ENCODE assay signal across 1 cellular context in the genomic region with DNA sequence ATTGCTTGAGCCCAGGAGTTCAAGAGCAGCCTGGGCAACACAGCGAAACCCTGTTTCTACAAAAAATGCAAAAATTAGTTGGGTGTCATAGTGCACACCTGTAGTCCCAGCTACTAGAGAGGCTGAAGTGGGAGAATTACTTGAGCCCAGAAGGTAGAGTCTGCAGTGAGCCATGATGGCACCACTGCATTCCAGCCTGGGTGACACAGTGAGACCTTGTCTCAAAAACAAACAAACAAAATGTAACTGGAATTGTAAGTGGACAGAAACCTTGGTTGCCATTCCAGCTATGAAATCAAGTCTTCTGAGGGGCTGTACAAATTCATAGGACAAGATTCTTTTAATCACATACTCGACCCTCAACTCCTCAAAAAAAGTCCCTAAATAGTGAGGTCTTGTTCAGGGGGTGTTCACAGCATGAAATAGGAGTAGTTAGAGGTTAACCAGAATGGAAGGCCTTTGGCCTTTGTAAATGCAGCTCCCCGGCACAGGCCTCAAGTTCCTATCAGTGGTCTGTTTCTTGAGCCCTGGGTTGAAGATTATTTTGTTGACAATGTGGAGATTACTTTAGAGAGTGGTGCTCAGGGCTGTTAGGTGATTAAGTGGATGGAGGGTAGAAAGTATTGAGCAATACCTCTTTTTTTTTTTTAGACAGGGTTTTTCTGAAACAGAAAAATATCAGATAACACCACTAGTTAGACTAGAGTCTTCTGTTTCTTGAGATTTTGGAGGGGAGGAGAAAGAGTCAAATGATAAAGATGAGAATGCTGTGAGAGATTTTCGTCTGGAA.
A peak's percentile ranks its signal among the peaks of the same experiment; 100 is the strongest.
TF ChIP-seq lines count a peak whose summit lies in the region.

No MANE protein-coding gene starts in this region.

TF ChIP-seq in HepG2, 621 proteins besides CTCF, POLR2A, EP300 and RAD21 (continued from another document and continues in another):
- TF ChIP-seq, protein P1, sequence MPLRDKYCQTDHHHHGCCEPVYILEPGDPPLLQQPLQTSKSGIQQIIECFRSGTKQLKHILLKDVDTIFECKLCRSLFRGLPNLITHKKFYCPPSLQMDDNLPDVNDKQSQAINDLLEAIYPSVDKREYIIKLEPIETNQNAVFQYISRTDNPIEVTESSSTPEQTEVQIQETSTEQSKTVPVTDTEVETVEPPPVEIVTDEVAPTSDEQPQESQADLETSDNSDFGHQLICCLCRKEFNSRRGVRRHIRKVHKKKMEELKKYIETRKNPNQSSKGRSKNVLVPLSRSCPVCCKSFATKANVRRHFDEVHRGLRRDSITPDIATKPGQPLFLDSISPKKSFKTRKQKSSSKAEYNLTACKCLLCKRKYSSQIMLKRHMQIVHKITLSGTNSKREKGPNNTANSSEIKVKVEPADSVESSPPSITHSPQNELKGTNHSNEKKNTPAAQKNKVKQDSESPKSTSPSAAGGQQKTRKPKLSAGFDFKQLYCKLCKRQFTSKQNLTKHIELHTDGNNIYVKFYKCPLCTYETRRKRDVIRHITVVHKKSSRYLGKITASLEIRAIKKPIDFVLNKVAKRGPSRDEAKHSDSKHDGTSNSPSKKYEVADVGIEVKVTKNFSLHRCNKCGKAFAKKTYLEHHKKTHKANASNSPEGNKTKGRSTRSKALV (CRISPR knock-in tag; IDR thresholded peaks at IDR 0.05): no peak
- no peak for TF ChIP-seq ZNF225 (CRISPR knock-in tag; IDR thresholded peaks at IDR 0.05)
- TF ChIP-seq JDP2 (CRISPR knock-in tag; IDR thresholded peaks at IDR 0.05; ENCODE audit: borderline replicate concordance): no peak
- peak; percentile 42; the same call in 1 of the 2 replicates for TF ChIP-seq EHMT2 (IDR thresholded peaks at IDR 0.05; ENCODE audit: borderline replicate concordance, low read depth, low read length)
- TF ChIP-seq, protein P2, sequence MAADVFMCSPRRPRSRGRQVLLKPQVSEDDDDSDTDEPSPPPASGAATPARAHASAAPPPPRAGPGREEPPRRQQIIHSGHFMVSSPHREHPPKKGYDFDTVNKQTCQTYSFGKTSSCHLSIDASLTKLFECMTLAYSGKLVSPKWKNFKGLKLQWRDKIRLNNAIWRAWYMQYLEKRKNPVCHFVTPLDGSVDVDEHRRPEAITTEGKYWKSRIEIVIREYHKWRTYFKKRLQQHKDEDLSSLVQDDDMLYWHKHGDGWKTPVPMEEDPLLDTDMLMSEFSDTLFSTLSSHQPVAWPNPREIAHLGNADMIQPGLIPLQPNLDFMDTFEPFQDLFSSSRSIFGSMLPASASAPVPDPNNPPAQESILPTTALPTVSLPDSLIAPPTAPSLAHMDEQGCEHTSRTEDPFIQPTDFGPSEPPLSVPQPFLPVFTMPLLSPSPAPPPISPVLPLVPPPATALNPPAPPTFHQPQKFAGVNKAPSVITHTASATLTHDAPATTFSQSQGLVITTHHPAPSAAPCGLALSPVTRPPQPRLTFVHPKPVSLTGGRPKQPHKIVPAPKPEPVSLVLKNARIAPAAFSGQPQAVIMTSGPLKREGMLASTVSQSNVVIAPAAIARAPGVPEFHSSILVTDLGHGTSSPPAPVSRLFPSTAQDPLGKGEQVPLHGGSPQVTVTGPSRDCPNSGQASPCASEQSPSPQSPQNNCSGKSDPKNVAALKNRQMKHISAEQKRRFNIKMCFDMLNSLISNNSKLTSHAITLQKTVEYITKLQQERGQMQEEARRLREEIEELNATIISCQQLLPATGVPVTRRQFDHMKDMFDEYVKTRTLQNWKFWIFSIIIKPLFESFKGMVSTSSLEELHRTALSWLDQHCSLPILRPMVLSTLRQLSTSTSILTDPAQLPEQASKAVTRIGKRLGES (CRISPR knock-in tag; IDR thresholded peaks at IDR 0.05; ENCODE audit: borderline replicate concordance): no peak
- TF ChIP-seq CHCHD3 (CRISPR knock-in tag; IDR thresholded peaks at IDR 0.05): no peak
- TF ChIP-seq ZNF496 (CRISPR knock-in tag; IDR thresholded peaks at IDR 0.05; ENCODE audit: insufficient replicate concordance): no peak
- no peak for TF ChIP-seq ZNF772 (CRISPR knock-in tag; IDR thresholded peaks at IDR 0.05)
- no peak for TF ChIP-seq ZNF382 (CRISPR knock-in tag; IDR thresholded peaks at IDR 0.05; ENCODE audit: borderline replicate concordance)
- TF ChIP-seq, protein P3, sequence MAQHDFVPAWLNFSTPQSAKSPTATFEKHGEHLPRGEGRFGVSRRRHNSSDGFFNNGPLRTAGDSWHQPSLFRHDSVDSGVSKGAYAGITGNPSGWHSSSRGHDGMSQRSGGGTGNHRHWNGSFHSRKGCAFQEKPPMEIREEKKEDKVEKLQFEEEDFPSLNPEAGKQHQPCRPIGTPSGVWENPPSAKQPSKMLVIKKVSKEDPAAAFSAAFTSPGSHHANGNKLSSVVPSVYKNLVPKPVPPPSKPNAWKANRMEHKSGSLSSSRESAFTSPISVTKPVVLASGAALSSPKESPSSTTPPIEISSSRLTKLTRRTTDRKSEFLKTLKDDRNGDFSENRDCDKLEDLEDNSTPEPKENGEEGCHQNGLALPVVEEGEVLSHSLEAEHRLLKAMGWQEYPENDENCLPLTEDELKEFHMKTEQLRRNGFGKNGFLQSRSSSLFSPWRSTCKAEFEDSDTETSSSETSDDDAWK (CRISPR knock-in tag; IDR thresholded peaks at IDR 0.05): no peak
- TF ChIP-seq ZFP36 (IDR thresholded peaks at IDR 0.05; ENCODE audit: borderline replicate concordance, low read depth, low read length, partially characterized antibody): no peak
- TF ChIP-seq HMGA1 (CRISPR knock-in tag; conservative IDR thresholded peaks at IDR 0.05): no peak
- TF ChIP-seq, protein P4, sequence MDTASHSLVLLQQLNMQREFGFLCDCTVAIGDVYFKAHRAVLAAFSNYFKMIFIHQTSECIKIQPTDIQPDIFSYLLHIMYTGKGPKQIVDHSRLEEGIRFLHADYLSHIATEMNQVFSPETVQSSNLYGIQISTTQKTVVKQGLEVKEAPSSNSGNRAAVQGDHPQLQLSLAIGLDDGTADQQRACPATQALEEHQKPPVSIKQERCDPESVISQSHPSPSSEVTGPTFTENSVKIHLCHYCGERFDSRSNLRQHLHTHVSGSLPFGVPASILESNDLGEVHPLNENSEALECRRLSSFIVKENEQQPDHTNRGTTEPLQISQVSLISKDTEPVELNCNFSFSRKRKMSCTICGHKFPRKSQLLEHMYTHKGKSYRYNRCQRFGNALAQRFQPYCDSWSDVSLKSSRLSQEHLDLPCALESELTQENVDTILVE (CRISPR knock-in tag; IDR thresholded peaks at IDR 0.05): no peak
- no peak for TF ChIP-seq MYC (CRISPR knock-in tag; IDR thresholded peaks at IDR 0.05; ENCODE audit: borderline replicate concordance)
- no peak for TF ChIP-seq ZNF350 (CRISPR knock-in tag; IDR thresholded peaks at IDR 0.05; ENCODE audit: borderline replicate concordance, low read depth)
- no peak for TF ChIP-seq NBN (conservative IDR thresholded peaks at IDR 0.05)
- TF ChIP-seq, protein P5, sequence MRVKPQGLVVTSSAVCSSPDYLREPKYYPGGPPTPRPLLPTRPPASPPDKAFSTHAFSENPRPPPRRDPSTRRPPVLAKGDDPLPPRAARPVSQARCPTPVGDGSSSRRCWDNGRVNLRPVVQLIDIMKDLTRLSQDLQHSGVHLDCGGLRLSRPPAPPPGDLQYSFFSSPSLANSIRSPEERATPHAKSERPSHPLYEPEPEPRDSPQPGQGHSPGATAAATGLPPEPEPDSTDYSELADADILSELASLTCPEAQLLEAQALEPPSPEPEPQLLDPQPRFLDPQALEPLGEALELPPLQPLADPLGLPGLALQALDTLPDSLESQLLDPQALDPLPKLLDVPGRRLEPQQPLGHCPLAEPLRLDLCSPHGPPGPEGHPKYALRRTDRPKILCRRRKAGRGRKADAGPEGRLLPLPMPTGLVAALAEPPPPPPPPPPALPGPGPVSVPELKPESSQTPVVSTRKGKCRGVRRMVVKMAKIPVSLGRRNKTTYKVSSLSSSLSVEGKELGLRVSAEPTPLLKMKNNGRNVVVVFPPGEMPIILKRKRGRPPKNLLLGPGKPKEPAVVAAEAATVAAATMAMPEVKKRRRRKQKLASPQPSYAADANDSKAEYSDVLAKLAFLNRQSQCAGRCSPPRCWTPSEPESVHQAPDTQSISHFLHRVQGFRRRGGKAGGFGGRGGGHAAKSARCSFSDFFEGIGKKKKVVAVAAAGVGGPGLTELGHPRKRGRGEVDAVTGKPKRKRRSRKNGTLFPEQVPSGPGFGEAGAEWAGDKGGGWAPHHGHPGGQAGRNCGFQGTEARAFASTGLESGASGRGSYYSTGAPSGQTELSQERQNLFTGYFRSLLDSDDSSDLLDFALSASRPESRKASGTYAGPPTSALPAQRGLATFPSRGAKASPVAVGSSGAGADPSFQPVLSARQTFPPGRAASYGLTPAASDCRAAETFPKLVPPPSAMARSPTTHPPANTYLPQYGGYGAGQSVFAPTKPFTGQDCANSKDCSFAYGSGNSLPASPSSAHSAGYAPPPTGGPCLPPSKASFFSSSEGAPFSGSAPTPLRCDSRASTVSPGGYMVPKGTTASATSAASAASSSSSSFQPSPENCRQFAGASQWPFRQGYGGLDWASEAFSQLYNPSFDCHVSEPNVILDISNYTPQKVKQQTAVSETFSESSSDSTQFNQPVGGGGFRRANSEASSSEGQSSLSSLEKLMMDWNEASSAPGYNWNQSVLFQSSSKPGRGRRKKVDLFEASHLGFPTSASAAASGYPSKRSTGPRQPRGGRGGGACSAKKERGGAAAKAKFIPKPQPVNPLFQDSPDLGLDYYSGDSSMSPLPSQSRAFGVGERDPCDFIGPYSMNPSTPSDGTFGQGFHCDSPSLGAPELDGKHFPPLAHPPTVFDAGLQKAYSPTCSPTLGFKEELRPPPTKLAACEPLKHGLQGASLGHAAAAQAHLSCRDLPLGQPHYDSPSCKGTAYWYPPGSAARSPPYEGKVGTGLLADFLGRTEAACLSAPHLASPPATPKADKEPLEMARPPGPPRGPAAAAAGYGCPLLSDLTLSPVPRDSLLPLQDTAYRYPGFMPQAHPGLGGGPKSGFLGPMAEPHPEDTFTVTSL (CRISPR knock-in tag; IDR thresholded peaks at IDR 0.05; ENCODE audit: borderline replicate concordance): peak; percentile 69; the same call in 1 of the 2 replicates
- no peak for TF ChIP-seq ZNF296 (CRISPR knock-in tag; conservative IDR thresholded peaks at IDR 0.05)
- no peak; the same call in 1 of the 2 replicates for TF ChIP-seq GFI1 (CRISPR knock-in tag; IDR thresholded peaks at IDR 0.05; ENCODE audit: borderline replicate concordance)
- no peak for TF ChIP-seq ZBTB21 (CRISPR knock-in tag; IDR thresholded peaks at IDR 0.05)
- no peak for TF ChIP-seq SCMH1 (CRISPR knock-in tag; IDR thresholded peaks at IDR 0.05; ENCODE audit: borderline replicate concordance)
- no peak; the same call in 1 of the 2 replicates for TF ChIP-seq ZNF460 (CRISPR knock-in tag; IDR thresholded peaks at IDR 0.05; ENCODE audit: borderline replicate concordance)
- TF ChIP-seq ZNF264 (CRISPR knock-in tag; IDR thresholded peaks at IDR 0.05): 0 out of 2 replicates have a peak, but pooled peaks have one; percentile 40
- TF ChIP-seq, protein P6, sequence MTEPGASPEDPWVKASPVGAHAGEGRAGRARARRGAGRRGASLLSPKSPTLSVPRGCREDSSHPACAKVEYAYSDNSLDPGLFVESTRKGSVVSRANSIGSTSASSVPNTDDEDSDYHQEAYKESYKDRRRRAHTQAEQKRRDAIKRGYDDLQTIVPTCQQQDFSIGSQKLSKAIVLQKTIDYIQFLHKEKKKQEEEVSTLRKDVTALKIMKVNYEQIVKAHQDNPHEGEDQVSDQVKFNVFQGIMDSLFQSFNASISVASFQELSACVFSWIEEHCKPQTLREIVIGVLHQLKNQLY (CRISPR knock-in tag; IDR thresholded peaks at IDR 0.05): no peak
- no peak for TF ChIP-seq ZNF337 (CRISPR knock-in tag; IDR thresholded peaks at IDR 0.05; ENCODE audit: borderline replicate concordance, low read depth)
- no peak for TF ChIP-seq SATB2 (CRISPR knock-in tag; IDR thresholded peaks at IDR 0.05)
- no peak for TF ChIP-seq ZNF468 (CRISPR knock-in tag; IDR thresholded peaks at IDR 0.05)
- no peak for TF ChIP-seq RBAK (CRISPR knock-in tag; IDR thresholded peaks at IDR 0.05)
- no peak for TF ChIP-seq MIXL1 (CRISPR knock-in tag; IDR thresholded peaks at IDR 0.05)
- TF ChIP-seq, protein P7, sequence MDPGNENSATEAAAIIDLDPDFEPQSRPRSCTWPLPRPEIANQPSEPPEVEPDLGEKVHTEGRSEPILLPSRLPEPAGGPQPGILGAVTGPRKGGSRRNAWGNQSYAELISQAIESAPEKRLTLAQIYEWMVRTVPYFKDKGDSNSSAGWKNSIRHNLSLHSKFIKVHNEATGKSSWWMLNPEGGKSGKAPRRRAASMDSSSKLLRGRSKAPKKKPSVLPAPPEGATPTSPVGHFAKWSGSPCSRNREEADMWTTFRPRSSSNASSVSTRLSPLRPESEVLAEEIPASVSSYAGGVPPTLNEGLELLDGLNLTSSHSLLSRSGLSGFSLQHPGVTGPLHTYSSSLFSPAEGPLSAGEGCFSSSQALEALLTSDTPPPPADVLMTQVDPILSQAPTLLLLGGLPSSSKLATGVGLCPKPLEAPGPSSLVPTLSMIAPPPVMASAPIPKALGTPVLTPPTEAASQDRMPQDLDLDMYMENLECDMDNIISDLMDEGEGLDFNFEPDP (CRISPR knock-in tag; conservative IDR thresholded peaks at IDR 0.05): no peak
- no peak for TF ChIP-seq ZNF703 (CRISPR knock-in tag; IDR thresholded peaks at IDR 0.05; ENCODE audit: borderline replicate concordance)
- TF ChIP-seq SMARCC2 (IDR thresholded peaks at IDR 0.05): no peak
- TF ChIP-seq, protein P8, sequence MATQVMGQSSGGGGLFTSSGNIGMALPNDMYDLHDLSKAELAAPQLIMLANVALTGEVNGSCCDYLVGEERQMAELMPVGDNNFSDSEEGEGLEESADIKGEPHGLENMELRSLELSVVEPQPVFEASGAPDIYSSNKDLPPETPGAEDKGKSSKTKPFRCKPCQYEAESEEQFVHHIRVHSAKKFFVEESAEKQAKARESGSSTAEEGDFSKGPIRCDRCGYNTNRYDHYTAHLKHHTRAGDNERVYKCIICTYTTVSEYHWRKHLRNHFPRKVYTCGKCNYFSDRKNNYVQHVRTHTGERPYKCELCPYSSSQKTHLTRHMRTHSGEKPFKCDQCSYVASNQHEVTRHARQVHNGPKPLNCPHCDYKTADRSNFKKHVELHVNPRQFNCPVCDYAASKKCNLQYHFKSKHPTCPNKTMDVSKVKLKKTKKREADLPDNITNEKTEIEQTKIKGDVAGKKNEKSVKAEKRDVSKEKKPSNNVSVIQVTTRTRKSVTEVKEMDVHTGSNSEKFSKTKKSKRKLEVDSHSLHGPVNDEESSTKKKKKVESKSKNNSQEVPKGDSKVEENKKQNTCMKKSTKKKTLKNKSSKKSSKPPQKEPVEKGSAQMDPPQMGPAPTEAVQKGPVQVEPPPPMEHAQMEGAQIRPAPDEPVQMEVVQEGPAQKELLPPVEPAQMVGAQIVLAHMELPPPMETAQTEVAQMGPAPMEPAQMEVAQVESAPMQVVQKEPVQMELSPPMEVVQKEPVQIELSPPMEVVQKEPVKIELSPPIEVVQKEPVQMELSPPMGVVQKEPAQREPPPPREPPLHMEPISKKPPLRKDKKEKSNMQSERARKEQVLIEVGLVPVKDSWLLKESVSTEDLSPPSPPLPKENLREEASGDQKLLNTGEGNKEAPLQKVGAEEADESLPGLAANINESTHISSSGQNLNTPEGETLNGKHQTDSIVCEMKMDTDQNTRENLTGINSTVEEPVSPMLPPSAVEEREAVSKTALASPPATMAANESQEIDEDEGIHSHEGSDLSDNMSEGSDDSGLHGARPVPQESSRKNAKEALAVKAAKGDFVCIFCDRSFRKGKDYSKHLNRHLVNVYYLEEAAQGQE (IDR thresholded peaks at IDR 0.05; ENCODE audit: borderline replicate concordance in 1 of 2, low read depth in 1 of 2, low read length in 2 of 2): no peak
- no peak for TF ChIP-seq ARNTL (CRISPR knock-in tag; IDR thresholded peaks at IDR 0.05)
- peak; percentile 83; the same call in 1 of the 2 replicates for TF ChIP-seq PITX1 (CRISPR knock-in tag; IDR thresholded peaks at IDR 0.05)
- no peak for TF ChIP-seq ZKSCAN1 (IDR thresholded peaks at IDR 0.05; ENCODE audit: low read length)
- TF ChIP-seq ZSCAN12 (CRISPR knock-in tag; IDR thresholded peaks at IDR 0.05): no peak
- TF ChIP-seq HOXA3 (CRISPR knock-in tag; IDR thresholded peaks at IDR 0.05): peak; percentile 35; the same call in 1 of the 2 replicates
